In the genomic region with DNA sequence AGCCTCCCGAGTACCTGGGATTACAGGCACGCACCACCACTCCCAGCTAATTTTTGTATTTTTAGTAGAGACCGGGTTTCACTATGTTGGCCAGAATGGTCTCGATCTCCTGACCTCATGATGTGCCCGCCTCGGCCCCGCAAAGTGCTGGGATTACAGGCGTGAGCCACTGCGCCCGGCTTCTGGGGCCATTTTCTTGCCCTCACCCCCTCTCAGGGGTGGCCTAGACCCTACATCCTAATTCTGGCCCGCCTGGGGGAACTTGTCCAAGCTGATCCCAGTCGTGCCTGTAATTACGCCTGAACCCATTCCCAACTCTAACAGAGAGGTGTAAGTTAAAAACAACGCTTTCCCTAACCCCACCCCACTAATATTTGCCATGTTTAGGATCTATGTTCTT, we compare ENCODE assay signal across 6 cellular contexts. TPM values are rescaled to one million over a fixed set of nuclear protein-coding genes. Genes with fewer than 3 reads are reported as not detected.
"Had no signal": no experiment of that assay in that cellular context is flagged by ENCODE, and none has a peak within 500 bp of the region (broad histone marks: within the 10 kb centered on the region; RNA-seq: fewer than 3 reads in every experiment).

No MANE protein-coding gene starts in this region.

RNA-seq across cellular contexts. Expression of gene KLK7, which starts 0.7 kb away (rescaled TPM):
- total RNA-seq: H4, HFFc6, HT1080, IMR-90, K562 had no signal
- polyA plus RNA-seq: IMR-90 had no signal

RNA-seq across cellular contexts. Expression of gene KLK6, which starts 15.0 kb away (rescaled TPM):
- total RNA-seq: H4, HFFc6, HT1080, IMR-90, K562 had no signal
- polyA plus RNA-seq: IMR-90, K562 had no signal

RNA-seq across cellular contexts. Expression of gene KLK8, which starts 17.0 kb away (rescaled TPM):
- total RNA-seq: H4, HFFc6, HT1080, IMR-90 had no signal
- polyA plus RNA-seq: IMR-90 had no signal

RNA-seq across cellular contexts. Expression of gene KLK5, which starts 31.6 kb away (rescaled TPM):
- total RNA-seq: H4, H7, HFFc6, HT1080, IMR-90, K562 had no signal
- polyA plus RNA-seq: IMR-90, K562 had no signal

RNA-seq across cellular contexts. Expression of gene KLK10, which starts 35.1 kb away (rescaled TPM):
- total RNA-seq: H4, HFFc6, HT1080, IMR-90 had no signal
- polyA plus RNA-seq: IMR-90, K562 had no signal
